ENCODE assay signal across 30 cellular contexts in genomic region chr2:149449017-149449416, GRCh38.
"Had no signal": no experiment of that assay in that cellular context is flagged by ENCODE, and none has a peak within 500 bp of the region (broad histone marks: within the 10 kb centered on the region; RNA-seq: fewer than 3 reads in every experiment).

No MANE protein-coding gene starts in this region.

- H3K27ac Mint-ChIP-seq: activated B cell treated with CpG ODN at 0.5 μM for 24 hours; activated CD4-positive, alpha-beta memory T cell treated with anti-CD3 and anti-CD28 coated beads, Interleukin-2, amount 10 ng/mL, durations not matched to agents 7 days and 5 days; activated naive CD8-positive, alpha-beta T cell; activated T-helper 17 cell treated with anti-CD3 and anti-CD28 coated beads, Interleukin-2, amount 50 U/mL, for 72 hours; dendritic cell treated with granulocyte-macrophage colony-stimulating factor and Interleukin-4, amounts not matched to agents 40 ng/mL and 50 ng/mL, for 4 days; endodermal cell; T-helper 17 cell; T-helper 2 cell treated with Interferon-gamma antibody and Interleukin-4, amounts not matched to agents 5 μg/mL and 100 μg/mL, for 36 hours had no signal

- H3K4me1 Mint-ChIP-seq: activated B cell treated with CpG ODN at 0.5 μM for 24 hours; activated CD4-positive, alpha-beta memory T cell treated with anti-CD3 and anti-CD28 coated beads, Interleukin-2, amount 10 ng/mL, durations not matched to agents 7 days and 5 days; activated T-helper 17 cell treated with anti-CD3 and anti-CD28 coated beads, Interleukin-2, amount 50 U/mL, for 72 hours; central memory CD8-positive, alpha-beta T cell had no signal

- H3K4me3 ChIP-seq: coronary artery, dorsolateral prefrontal cortex had no signal

- H3K4me3 Mint-ChIP-seq: activated B cell treated with CpG ODN at 0.5 μM for 24 hours; activated CD4-positive, alpha-beta memory T cell treated with anti-CD3 and anti-CD28 coated beads, Interleukin-2, amount 10 ng/mL, durations not matched to agents 7 days and 5 days; activated naive CD8-positive, alpha-beta T cell; activated T-cell treated with anti-CD3 and anti-CD28 coated beads, Interleukin-2, amount 50 U/mL, for 4 hours; activated T-helper 17 cell treated with anti-CD3 and anti-CD28 coated beads, Interleukin-2, amount 50 U/mL, for 72 hours; central memory CD8-positive, alpha-beta T cell; dendritic cell treated with granulocyte-macrophage colony-stimulating factor and Interleukin-4, amounts not matched to agents 40 ng/mL and 50 ng/mL, for 4 days; endodermal cell; T-helper 17 cell; T-helper 2 cell treated with Interferon-gamma antibody and Interleukin-4, amounts not matched to agents 5 μg/mL and 100 μg/mL, for 36 hours had no signal

- DNase-seq: activated B cell treated with CpG ODN at 0.5 μM for 24 hours; activated CD4-positive, alpha-beta memory T cell treated with anti-CD3 and anti-CD28 coated beads, Interleukin-2, amount 10 ng/mL, durations not matched to agents 7 days and 5 days; activated CD4-positive, alpha-beta T cell treated with anti-CD3 and anti-CD28 coated beads for 48 hours; activated CD8-positive, alpha-beta memory T cell treated with anti-CD3 and anti-CD28 coated beads, Interleukin-2, amount 50 U/mL, for 48 hours; activated effector memory CD4-positive, alpha-beta T cell treated with Interleukin-2 at 50 U/mL for 16 hours; activated gamma-delta T cell treated with Interleukin-2 at 50 U/mL for 16 hours; activated naive CD4-positive, alpha-beta T cell treated with anti-CD3 and anti-CD28 coated beads, Interleukin-2, amount 50 U/mL, for 16 hours; activated naive CD4-positive, alpha-beta T cell treated with Interleukin-2 at 50 U/mL for 16 hours; activated T-cell treated with anti-CD3 and anti-CD28 coated beads for 4 hours; activated T-cell treated with anti-CD3 and anti-CD28 coated beads, Interleukin-2, amount 50 U/mL, for 4 hours; amniotic stem cell; anterior cingulate cortex; brain microvascular endothelial cell; dorsolateral prefrontal cortex; effector memory CD4-positive, alpha-beta T cell; endodermal cell; foreskin fibroblast; head of caudate nucleus; T-helper 1 cell; T-helper 17 cell; T1000; WERI-Rb-1 had no signal

- H3K27ac ChIP-seq: brain microvascular endothelial cell, coronary artery, dorsolateral prefrontal cortex, WERI-Rb-1 had no signal

- H3K27me3 ChIP-seq: brain microvascular endothelial cell, dorsolateral prefrontal cortex had no signal

- ATAC-seq: activated CD4-positive, CD25-positive, alpha-beta regulatory T cell treated with anti-CD3 and anti-CD28 coated beads, Interleukin-2, amount 50 U/mL, for 24 hours; activated T-cell treated with anti-CD3 and anti-CD28 coated beads, Interleukin-2, amount 50 U/mL, for 4 hours; activated T-helper 17 cell treated with anti-CD3 and anti-CD28 coated beads, Interleukin-2, amount 50 U/mL, for 72 hours; esophagus mucosa; T-helper 17 cell had no signal

- H3K9me3 Mint-ChIP-seq: activated B cell treated with CpG ODN at 0.5 μM for 24 hours; activated CD4-positive, alpha-beta memory T cell treated with anti-CD3 and anti-CD28 coated beads, Interleukin-2, amount 10 ng/mL, durations not matched to agents 7 days and 5 days; activated T-cell treated with anti-CD3 and anti-CD28 coated beads, Interleukin-2, amount 50 U/mL, for 4 hours; activated T-helper 17 cell treated with anti-CD3 and anti-CD28 coated beads, Interleukin-2, amount 50 U/mL, for 72 hours; central memory CD8-positive, alpha-beta T cell; dendritic cell treated with granulocyte-macrophage colony-stimulating factor and Interleukin-4, amounts not matched to agents 40 ng/mL and 50 ng/mL, for 4 days; endodermal cell; T-helper 2 cell treated with Interferon-gamma antibody and Interleukin-4, amounts not matched to agents 5 μg/mL and 100 μg/mL, for 36 hours had no signal

- H3K36me3 Mint-ChIP-seq: activated naive CD8-positive, alpha-beta T cell had no signal

- H3K27me3 Mint-ChIP-seq: activated B cell treated with CpG ODN at 0.5 μM for 24 hours; activated CD4-positive, alpha-beta memory T cell treated with anti-CD3 and anti-CD28 coated beads, Interleukin-2, amount 10 ng/mL, durations not matched to agents 7 days and 5 days; central memory CD8-positive, alpha-beta T cell; dendritic cell treated with granulocyte-macrophage colony-stimulating factor and Interleukin-4, amounts not matched to agents 40 ng/mL and 50 ng/mL, for 4 days had no signal

- H3K36me3 ChIP-seq: brain microvascular endothelial cell, WERI-Rb-1 had no signal
